In the genomic region with DNA sequence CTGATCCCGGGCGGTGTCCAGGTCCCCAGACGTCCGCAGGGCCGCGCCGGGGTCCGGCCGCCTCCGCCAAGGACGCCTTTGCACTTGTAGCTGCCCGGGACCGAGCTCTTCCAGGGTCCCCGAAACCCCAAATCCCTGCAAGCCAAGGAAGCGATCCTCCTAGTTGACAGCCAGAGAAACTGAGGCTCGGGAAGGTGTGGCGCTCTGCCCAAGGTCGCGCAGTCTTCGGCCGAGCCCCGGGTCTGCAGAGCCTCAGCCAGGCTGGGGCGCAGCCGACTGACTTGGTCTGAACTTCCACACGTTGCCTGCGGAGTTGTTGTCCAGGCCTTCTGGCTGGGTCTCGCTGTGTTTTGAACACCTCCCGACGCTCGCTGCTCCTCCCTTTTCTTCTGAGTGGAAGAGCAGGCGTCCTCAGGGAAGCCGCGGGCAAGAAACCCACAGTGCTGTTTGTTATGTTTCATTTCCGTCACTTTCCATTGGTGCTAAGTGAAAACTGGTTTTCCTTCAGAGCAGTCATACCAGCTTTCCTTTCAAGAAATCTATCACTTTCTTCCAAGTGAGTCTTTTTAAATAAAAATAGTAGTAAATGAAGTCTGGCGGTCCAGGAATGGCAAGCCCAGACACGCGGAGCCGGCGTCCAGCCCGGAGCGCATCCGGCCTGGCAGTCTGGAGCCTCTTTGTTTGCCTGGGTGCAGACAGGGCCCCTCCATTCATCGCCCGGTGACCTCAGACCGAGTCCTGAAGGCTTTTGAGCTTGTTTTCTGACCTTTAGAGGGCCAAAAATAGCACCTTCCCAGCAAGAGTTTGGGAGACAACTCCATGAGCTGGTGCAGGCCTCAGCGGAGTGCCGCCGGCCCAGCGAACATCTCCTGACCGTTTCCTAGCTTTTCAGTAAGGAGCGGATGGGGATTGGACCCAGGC, we compare ENCODE assay signal across 8 cellular contexts. TPM values are rescaled to one million over a fixed set of nuclear protein-coding genes. Genes with fewer than 3 reads are reported as not detected.
DNase-seq lines count a peak whose midpoint lies in the region; ATAC-seq, FAIRE-seq and TF ChIP-seq lines count a peak whose summit lies in the region.

No MANE protein-coding gene starts in this region.

- 9 to 10% methylated on average over 50 to 51 of the region's 51 CpGs for WGBS in pancreas, 2 donors

- peak; percentile 61 for DNase-seq in activated CD8-positive, alpha-beta memory T cell treated with anti-CD3 and anti-CD28 coated beads, Interleukin-2, amount 50 U/mL, for 48 hours
- no peak for DNase-seq in activated CD8-positive, alpha-beta memory T cell treated with anti-CD3 and anti-CD28 coated beads, Interleukin-2, amount 50 U/mL, for 4 hours
- DNase-seq in NCI-H510A (lab: John Stamatoyannopoulos, UW) (peak; percentile 43), amniotic epithelial cell (ENCODE audit: low read depth) (peak; percentile 74), cardiac septum (ENCODE audit: low spot score) (peak; percentile 79), pancreas (peak; percentile 36 to 86 (median 53)), mesenteric fat pad (ENCODE audit: low spot score) (no peak)

- peak overlapping the region; percentile 87 to 96 (median 95) for H3K4me3 ChIP-seq in pancreas

- intact Hi-C loops in cardiac septum (cut with DNase I): no loop called here
- intact Hi-C loops in pancreas (cut with DNase I): no loop called here

- no peaks in the 10 kb centered on the region for H3K36me3 ChIP-seq in pancreas

- H3K4me1 ChIP-seq in pancreas: peaks cover 0 to 6% (median 0%) of the 10 kb centered on the region in 3 donors

- no peaks in the 10 kb centered on the region for H3K9me3 ChIP-seq in pancreas

- TF ChIP-seq CTCF in pancreas (IDR thresholded peaks at IDR 0.05): no peak

- ATAC-seq in HG02588 (IDR thresholded peaks at IDR 0.05; ENCODE audit: unreplicated experiment) (peak; percentile 11), pancreas (peak; percentile 32 to 66 (median 64))

- no peaks in the 10 kb centered on the region for H3K27me3 ChIP-seq in pancreas

- no peak for FAIRE-seq in pancreas (lab: Jason Lieb, UNC)

- peak overlapping the region; percentile 24 to 62 (median 50) for H3K27ac ChIP-seq in pancreas

RNA-seq across cellular contexts. Expression of a gene that starts 0.7 kb away (rescaled TPM):
- total RNA-seq in cardiac septum (41.5 TPM), pancreas (10 to 100 TPM; 15.3 to 28.2 (median 24.8) TPM), mesenteric fat pad (48.3 TPM)
- 10 to 100 TPM; 13.1 to 29.6 TPM for polyA plus RNA-seq in pancreas

RNA-seq across cellular contexts. Expression of a gene that starts 32.5 kb away (rescaled TPM):
- total RNA-seq in cardiac septum (3.2 TPM), pancreas (1 to 10 TPM in 4 of 6 donors, under 1 TPM in 2; 0.51 to 1.9 (median 1.1) TPM), mesenteric fat pad (1.4 TPM)
- under 1 TPM; 0.61 to 0.80 TPM for polyA plus RNA-seq in pancreas

RNA-seq across cellular contexts. Expression of a gene that starts 33.0 kb away (rescaled TPM):
- 15.3 TPM for total RNA-seq in cardiac septum
- total RNA-seq in pancreas: 10 to 100 TPM; 12.1 to 17.5 (median 16.2) TPM
- 10 to 100 TPM in 1 of 2 donors, 1 to 10 TPM in 1; 4.5 to 13.0 TPM for polyA plus RNA-seq in pancreas
- total RNA-seq in mesenteric fat pad: 21.2 TPM

RNA-seq across cellular contexts. Expression of a gene that starts 52.6 kb away (rescaled TPM):
- 0.30 TPM for total RNA-seq in cardiac septum
- 1 to 10 TPM in 2 of 6 donors, under 1 TPM in 4; 0.04 to 1.6 (median 0.24) TPM for total RNA-seq in pancreas
- under 1 TPM; 0.11 to 0.31 TPM for polyA plus RNA-seq in pancreas
- 3.1 TPM for total RNA-seq in mesenteric fat pad

Comparison
In these comparisons a context has a peak if more than half of its experiments do, and no peak if none do; other contexts are left out.
1. DNase-seq: peak in activated CD8-positive, alpha-beta memory T cell treated with anti-CD3 and anti-CD28 coated beads, Interleukin-2, amount 50 U/mL, for 48 hours (single experiment), NCI-H510A (single experiment), amniotic epithelial cell (single experiment), cardiac septum (single experiment) and pancreas (6 of 6); none in activated CD8-positive, alpha-beta memory T cell treated with anti-CD3 and anti-CD28 coated beads, Interleukin-2, amount 50 U/mL, for 4 hours (single experiment) and mesenteric fat pad (single experiment).